Comparison of ENCODE assay signal across 21 cellular contexts in the genomic region with DNA sequence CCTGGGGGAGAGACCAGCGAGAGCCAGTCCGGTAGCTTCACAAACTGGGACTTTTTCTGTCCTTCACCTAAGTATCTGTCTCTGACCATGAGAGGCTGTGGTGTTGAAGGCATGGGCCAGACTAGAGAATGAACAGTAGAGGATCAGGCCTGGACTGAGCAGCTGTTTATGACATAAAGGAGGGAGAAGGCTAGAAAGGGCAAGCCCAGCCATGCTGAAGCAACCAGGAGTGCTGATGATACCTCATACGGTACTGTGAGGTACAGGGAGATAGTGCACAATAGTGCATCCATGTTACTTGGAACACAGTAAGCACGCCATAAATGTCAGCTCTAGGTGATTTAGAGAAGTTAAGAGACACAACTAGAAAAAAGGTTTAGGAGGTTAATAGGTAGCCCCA. TPM values are rescaled to one million over a fixed set of nuclear protein-coding genes. Genes with fewer than 3 reads are reported as not detected.
DNase-seq lines count a peak whose midpoint lies in the region; ATAC-seq and TF ChIP-seq lines count a peak whose summit lies in the region.
"Had no signal": no experiment of that assay in that cellular context is flagged by ENCODE, and none has a peak within 500 bp of the region (broad histone marks: within the 10 kb centered on the region; RNA-seq: fewer than 3 reads in every experiment).

No MANE protein-coding gene starts in this region.

- H3K27me3 ChIP-seq in Caco-2 (replicated peaks; ENCODE audit: control insufficient read depth, insufficient read depth, low read length) (no peaks in the 10 kb centered on the region), upper lobe of right lung (no peaks in the 10 kb centered on the region)
- H3K27me3 ChIP-seq: SJSA1 had no signal

- no peak overlapping the region for H3K27ac ChIP-seq in upper lobe of right lung
- H3K27ac ChIP-seq: SJSA1 had no signal

- H3K36me3 Mint-ChIP-seq in Caco-2 (ENCODE audit: insufficient read depth, unreplicated experiment) (no peaks in the 10 kb centered on the region), endothelial cell (ENCODE audit: low read depth, unreplicated experiment) (peaks cover 6% of the 10 kb centered on the region), chondrocyte (ENCODE audit: low read depth) (no peaks in the 10 kb centered on the region)
- H3K36me3 Mint-ChIP-seq in activated T-helper 1 cell treated with anti-CD3 and anti-CD28 coated beads, Interleukin-12 subunit alpha, Interleukin-12 subunit beta, Interleukin-2, Interleukin-4 antibody, amounts not matched to agents 30 ng/mL and 10 ng/mL and 1 ng/mL, durations not matched to agents 14 hours and 24 hours and 36 hours (ENCODE audit: low read depth): peaks cover 2% of the 10 kb centered on the region
- H3K36me3 Mint-ChIP-seq in stimulated activated memory B cell treated with anti-CD40 and anti-IgM and Interleukin-4, amounts not matched to agents 10 μg/mL and 1 μg/mL and 100 μg/mL, for 72 hours: no peaks in the 10 kb centered on the region
- H3K36me3 Mint-ChIP-seq: CD4-positive, CD25-positive, alpha-beta regulatory T cell had no signal

- H3K4me1 ChIP-seq in Caco-2: peaks cover 11% of the 10 kb centered on the region; the same call in 1 of the 2 replicates
- peaks cover 9% of the 10 kb centered on the region for H3K4me1 ChIP-seq in upper lobe of right lung

- H3K9me3 ChIP-seq in Caco-2 (no peaks in the 10 kb centered on the region), upper lobe of right lung (no peaks in the 10 kb centered on the region)
- H3K9me3 ChIP-seq: A549, SJSA1 had no signal

- no TSS peak for BruUV-seq in Caco-2 (replicated peaks; lab: Mats Ljungman, UMichigan)

- H3K36me3 ChIP-seq in Caco-2 (ENCODE audit: control insufficient read depth, insufficient read depth, low read length) (no peaks in the 10 kb centered on the region), upper lobe of right lung (no peaks in the 10 kb centered on the region)
- H3K36me3 ChIP-seq: SJSA1 had no signal

- CTCF ChIA-PET in Caco-2 (lab: Charles Lee): no interaction called here

- H3K27ac Mint-ChIP-seq in Caco-2 (ENCODE audit: unreplicated experiment) (peak overlapping the region; percentile 38), endothelial cell (ENCODE audit: unreplicated experiment) (peak overlapping the region; percentile 2), chondrocyte (ENCODE audit: unreplicated experiment) (no peak overlapping the region)
- H3K27ac Mint-ChIP-seq in activated T-helper 1 cell treated with anti-CD3 and anti-CD28 coated beads, Interleukin-12 subunit alpha, Interleukin-12 subunit beta, Interleukin-2, Interleukin-4 antibody, amounts not matched to agents 30 ng/mL and 10 ng/mL and 1 ng/mL, durations not matched to agents 14 hours and 24 hours and 36 hours: peak overlapping the region; percentile 48
- H3K27ac Mint-ChIP-seq in stimulated activated memory B cell treated with anti-CD40 and anti-IgM and Interleukin-4, amounts not matched to agents 10 μg/mL and 1 μg/mL and 100 μg/mL, for 72 hours: peak overlapping the region; percentile 46
- H3K27ac Mint-ChIP-seq: B cell; CD4-positive, CD25-positive, alpha-beta regulatory T cell had no signal

- H3K4me3 Mint-ChIP-seq in Caco-2 (ENCODE audit: unreplicated experiment): no peak overlapping the region
- H3K4me3 Mint-ChIP-seq in activated T-helper 1 cell treated with anti-CD3 and anti-CD28 coated beads, Interleukin-12 subunit alpha, Interleukin-12 subunit beta, Interleukin-2, Interleukin-4 antibody, amounts not matched to agents 30 ng/mL and 10 ng/mL and 1 ng/mL, durations not matched to agents 14 hours and 24 hours and 36 hours: no peak overlapping the region
- no peak overlapping the region for H3K4me3 Mint-ChIP-seq in endothelial cell (ENCODE audit: unreplicated experiment)
- no peak overlapping the region for H3K4me3 Mint-ChIP-seq in stimulated activated memory B cell treated with anti-CD40 and anti-IgM and Interleukin-4, amounts not matched to agents 10 μg/mL and 1 μg/mL and 100 μg/mL, for 72 hours
- H3K4me3 Mint-ChIP-seq in chondrocyte (ENCODE audit: unreplicated experiment): no peak overlapping the region
- H3K4me3 Mint-ChIP-seq: B cell; CD4-positive, CD25-positive, alpha-beta regulatory T cell had no signal

- intact Hi-C loops in Caco-2 (cut with micrococcal nuclease; ENCODE audit: unreplicated experiment): loop anchor here (5.0 kb wide), 1 partner anchor 51 kb away; no protein-coding TSS in a partner anchor
- intact Hi-C loops in activated T-helper 1 cell treated with anti-CD3 and anti-CD28 coated beads, Interleukin-12 subunit alpha, Interleukin-12 subunit beta, Interleukin-2, Interleukin-4 antibody, amounts not matched to agents 30 ng/mL and 10 ng/mL and 1 ng/mL, durations not matched to agents 14 hours and 24 hours and 36 hours (cut with micrococcal nuclease): no loop called here
- intact Hi-C loops in upper lobe of right lung (cut with DNase I): no loop called here

- no peaks in the 10 kb centered on the region for H3K9me3 Mint-ChIP-seq in Caco-2 (ENCODE audit: unreplicated experiment)
- H3K9me3 Mint-ChIP-seq in activated T-helper 1 cell treated with anti-CD3 and anti-CD28 coated beads, Interleukin-12 subunit alpha, Interleukin-12 subunit beta, Interleukin-2, Interleukin-4 antibody, amounts not matched to agents 30 ng/mL and 10 ng/mL and 1 ng/mL, durations not matched to agents 14 hours and 24 hours and 36 hours: peaks cover 9% of the 10 kb centered on the region
- H3K9me3 Mint-ChIP-seq in endothelial cell (ENCODE audit: unreplicated experiment): no peaks in the 10 kb centered on the region
- H3K9me3 Mint-ChIP-seq in stimulated activated memory B cell treated with anti-CD40 and anti-IgM and Interleukin-4, amounts not matched to agents 10 μg/mL and 1 μg/mL and 100 μg/mL, for 72 hours: no peaks in the 10 kb centered on the region
- H3K9me3 Mint-ChIP-seq in chondrocyte (ENCODE audit: low read depth): no peaks in the 10 kb centered on the region
- H3K9me3 Mint-ChIP-seq: CD4-positive, CD25-positive, alpha-beta regulatory T cell had no signal

- H3K27me3 Mint-ChIP-seq in Caco-2 (ENCODE audit: insufficient read depth, unreplicated experiment) (no peaks in the 10 kb centered on the region), endothelial cell (ENCODE audit: unreplicated experiment) (no peaks in the 10 kb centered on the region), chondrocyte (ENCODE audit: low read depth) (no peaks in the 10 kb centered on the region)
- H3K27me3 Mint-ChIP-seq in activated T-helper 1 cell treated with anti-CD3 and anti-CD28 coated beads, Interleukin-12 subunit alpha, Interleukin-12 subunit beta, Interleukin-2, Interleukin-4 antibody, amounts not matched to agents 30 ng/mL and 10 ng/mL and 1 ng/mL, durations not matched to agents 14 hours and 24 hours and 36 hours (ENCODE audit: insufficient read depth): peaks cover 2% of the 10 kb centered on the region
- no peaks in the 10 kb centered on the region for H3K27me3 Mint-ChIP-seq in stimulated activated memory B cell treated with anti-CD40 and anti-IgM and Interleukin-4, amounts not matched to agents 10 μg/mL and 1 μg/mL and 100 μg/mL, for 72 hours

- ATAC-seq in stimulated activated memory B cell treated with anti-CD40 and anti-IgM and Interleukin-4, amounts not matched to agents 10 μg/mL and 1 μg/mL and 100 μg/mL, for 72 hours: no peak
- ATAC-seq in GM18870 (IDR thresholded peaks at IDR 0.05; ENCODE audit: unreplicated experiment) (no peak), upper lobe of right lung (no peak)
- ATAC-seq: A549 had no signal

- POLR2A ChIA-PET in Caco-2 (lab: Charles Lee): no interaction called here

- no peak for DNase-seq in Caco-2
- DNase-seq in activated T-helper 1 cell treated with anti-CD3 and anti-CD28 coated beads, Interleukin-12 subunit alpha, Interleukin-12 subunit beta, Interleukin-2, Interleukin-4 antibody, amounts not matched to agents 30 ng/mL and 10 ng/mL and 1 ng/mL, durations not matched to agents 14 hours and 24 hours and 36 hours (ENCODE audit: low spot score): no peak
- DNase-seq in endothelial cell (ENCODE audit: low spot score): no peak
- DNase-seq in chondrocyte (ENCODE audit: low spot score): no peak
- no peak for DNase-seq in upper lobe of right lung
- no peak for DNase-seq in cortex of kidney (lab: John Stamatoyannopoulos, UW)
- DNase-seq: CD4-positive, CD25-positive, alpha-beta regulatory T cell; DMS153; Karpas-422; NCI-H1694; NCI-H2081; NCI-H2171; NCI-H345; NCI-H524; NCI-H82; OCI-M1 had no signal

- H3K4me3 ChIP-seq in Caco-2 (ENCODE audit: low read depth, low read length): no peak overlapping the region
- H3K4me3 ChIP-seq in upper lobe of right lung: no peak overlapping the region
- H3K4me3 ChIP-seq: A549, SJSA1 had no signal

- TF ChIP-seq CTCF in Caco-2 (IDR thresholded peaks at IDR 0.05; ENCODE audit: insufficient read depth in 1 of 2, low read depth in 1 of 2, low read length in 1 of 2, severe bottlenecking in 1 of 2, unreplicated experiment in 1 of 2) (no peak), endothelial cell (IDR thresholded peaks at IDR 0.05; ENCODE audit: unreplicated experiment) (no peak), chondrocyte (IDR thresholded peaks at IDR 0.05) (no peak), upper lobe of right lung (IDR thresholded peaks at IDR 0.05) (no peak)

- H3K4me1 Mint-ChIP-seq in Caco-2 (ENCODE audit: low read depth, unreplicated experiment): peaks cover 6% of the 10 kb centered on the region
- H3K4me1 Mint-ChIP-seq in activated T-helper 1 cell treated with anti-CD3 and anti-CD28 coated beads, Interleukin-12 subunit alpha, Interleukin-12 subunit beta, Interleukin-2, Interleukin-4 antibody, amounts not matched to agents 30 ng/mL and 10 ng/mL and 1 ng/mL, durations not matched to agents 14 hours and 24 hours and 36 hours (ENCODE audit: low read depth): peaks cover 86% of the 10 kb centered on the region
- peaks cover 22% of the 10 kb centered on the region for H3K4me1 Mint-ChIP-seq in endothelial cell (ENCODE audit: unreplicated experiment)
- peaks cover 20% of the 10 kb centered on the region for H3K4me1 Mint-ChIP-seq in stimulated activated memory B cell treated with anti-CD40 and anti-IgM and Interleukin-4, amounts not matched to agents 10 μg/mL and 1 μg/mL and 100 μg/mL, for 72 hours
- H3K4me1 Mint-ChIP-seq in chondrocyte (ENCODE audit: low read depth): peaks cover 43% of the 10 kb centered on the region
- H3K4me1 Mint-ChIP-seq: CD4-positive, CD25-positive, alpha-beta regulatory T cell had no signal

RNA-seq across cellular contexts. Expression of a gene that starts 22.6 kb away (rescaled TPM):
- total RNA-seq in Caco-2 (2022) (1.4 and 1.6 TPM in 2 replicates), endothelial cell (ENCODE audit: unreplicated experiment) (0.69 TPM), chondrocyte (31.3 to 41.6 TPM (median 31.9 TPM) in 3 replicates), upper lobe of right lung (6.9 TPM)
- 0.12 TPM in 1 of 2 replicates, not detected in the other for total RNA-seq in activated T-helper 1 cell treated with anti-CD3 and anti-CD28 coated beads, Interleukin-12 subunit alpha, Interleukin-12 subunit beta, Interleukin-2, Interleukin-4 antibody, amounts not matched to agents 30 ng/mL and 10 ng/mL and 1 ng/mL, durations not matched to agents 14 hours and 24 hours and 36 hours
- total RNA-seq: B cell; CD4-positive, CD25-positive, alpha-beta regulatory T cell had no signal
